1 cellular context compared by ENCODE assay signal in genomic region chr6:42166444-42167141, GRCh38.
TF ChIP-seq lines count a peak whose summit lies in the region.

No MANE protein-coding gene starts in this region.

TF ChIP-seq in K562, 482 proteins besides CTCF, POLR2A, EP300 and RAD21 (continued from another document and continues in another):
- TF ChIP-seq AFF4 (CRISPR knock-in tag; IDR thresholded peaks at IDR 0.05) (0 out of 2 replicates have a peak, but pooled peaks have one; percentile 31), MAZ (CRISPR knock-in tag; conservative IDR thresholded peaks at IDR 0.05 in 1 of 2, IDR thresholded peaks at IDR 0.05 in 1 of 2) (peak; percentile 46 to 79), CTCFL (IDR thresholded peaks at IDR 0.05; ENCODE audit: borderline replicate concordance, insufficient read depth, low read depth, low read length, poor library complexity, severe bottlenecking) (peak; percentile 75), HDAC1 (IDR thresholded peaks at IDR 0.05) (peak in 1 of 2 experiments; percentile 49; a peak in 1 of 4 replicates), ZNF551 (CRISPR knock-in tag; IDR thresholded peaks at IDR 0.05) (no peak), MTA3 (IDR thresholded peaks at IDR 0.05; ENCODE audit: borderline replicate concordance) (peak; percentile 86; the same call in 1 of the 2 replicates), ID3 (CRISPR knock-in tag; IDR thresholded peaks at IDR 0.05) (no peak), ID3 (tag; IDR thresholded peaks at IDR 0.05) (peak; percentile 78; the same call in 1 of the 2 replicates), MITF (IDR thresholded peaks at IDR 0.05) (no peak), PATZ1 (CRISPR knock-in tag; IDR thresholded peaks at IDR 0.05; ENCODE audit: borderline replicate concordance) (no peak), FOXJ2 (tag; IDR thresholded peaks at IDR 0.05) (no peak), KLF13 (tag; IDR thresholded peaks at IDR 0.05; ENCODE audit: borderline replicate concordance, low read depth) (0 out of 2 replicates have a peak, but pooled peaks have one; percentile 38), FOXA1 (IDR thresholded peaks at IDR 0.05; ENCODE audit: borderline replicate concordance) (no peak), NR2C1 (IDR thresholded peaks at IDR 0.05) (no peak), NR2C1 (tag; IDR thresholded peaks at IDR 0.05) (no peak), YBX1 (IDR thresholded peaks at IDR 0.05) (no peak), KDM2B (CRISPR knock-in tag; IDR thresholded peaks at IDR 0.05) (no peak), HMGN3 (IDR thresholded peaks at IDR 0.05; ENCODE audit: borderline replicate concordance, extremely low read depth, insufficient read length, low read depth, low read length) (no peak), RCOR1 (IDR thresholded peaks at IDR 0.05; ENCODE audit: borderline replicate concordance in 1 of 2, low read depth in 2 of 2, low read length in 2 of 2) (peak in 1 of 2 experiments; percentile 23; a peak in 1 of 4 replicates), STAG1 (CRISPR knock-in tag; IDR thresholded peaks at IDR 0.05; ENCODE audit: borderline replicate concordance) (peak; percentile 88), ETV1 (tag; conservative IDR thresholded peaks at IDR 0.05; ENCODE audit: low read depth) (no peak), BDP1 (IDR thresholded peaks at IDR 0.05; ENCODE audit: insufficient read depth, insufficient read length) (no peak), CREB3 (tag; conservative IDR thresholded peaks at IDR 0.05; ENCODE audit: low read depth) (no peak), CTBP1 (IDR thresholded peaks at IDR 0.05; ENCODE audit: borderline replicate concordance) (peak; percentile 90), ZC3H4 (CRISPR knock-in tag; IDR thresholded peaks at IDR 0.05; ENCODE audit: borderline replicate concordance) (no peak), TBP (optimal IDR thresholded peaks at IDR 0.05; ENCODE audit: low read depth, low read length) (no peak), GMEB1 (CRISPR knock-in tag; IDR thresholded peaks at IDR 0.05) (no peak), GABPB1 (CRISPR knock-in tag; IDR thresholded peaks at IDR 0.05) (peak; percentile 25; the same call in 1 of the 2 replicates), MBD1 (CRISPR knock-in tag; IDR thresholded peaks at IDR 0.05) (no peak), E2F4 (CRISPR knock-in tag; IDR thresholded peaks at IDR 0.05; ENCODE audit: low read depth) (no peak), ARID3B (CRISPR knock-in tag; IDR thresholded peaks at IDR 0.05; ENCODE audit: borderline replicate concordance) (no peak), MAX (CRISPR knock-in tag; IDR thresholded peaks at IDR 0.05) (no peak), PTRF (tag; IDR thresholded peaks at IDR 0.05) (no peak), ZNF511 (CRISPR knock-in tag; IDR thresholded peaks at IDR 0.05) (peak; percentile 36; the same call in 1 of the 2 replicates), PHF21A (IDR thresholded peaks at IDR 0.05; ENCODE audit: borderline replicate concordance, low read depth) (no peak), SIN3B (IDR thresholded peaks at IDR 0.05; ENCODE audit: low read depth) (0 out of 2 replicates have a peak, but pooled peaks have one; percentile 22), CEBPG (CRISPR knock-in tag; IDR thresholded peaks at IDR 0.05) (no peak), CEBPG (tag; conservative IDR thresholded peaks at IDR 0.05 in 1 of 2, IDR thresholded peaks at IDR 0.05 in 1 of 2) (no peak), CREB1 (IDR thresholded peaks at IDR 0.05) (no peak), CREB1 (CRISPR knock-in tag; IDR thresholded peaks at IDR 0.05) (peak; percentile 39; the same call in 1 of the 2 replicates), SOX6 (IDR thresholded peaks at IDR 0.05) (peak; percentile 27; the same call in 1 of the 2 replicates), BHLHE40 (IDR thresholded peaks at IDR 0.05; ENCODE audit: low read length) (no peak), CHD1 (IDR thresholded peaks at IDR 0.05; ENCODE audit: low read length) (no peak), ZNF384 (IDR thresholded peaks at IDR 0.05; ENCODE audit: low read depth, low read length) (no peak), ZNF785 (CRISPR knock-in tag; IDR thresholded peaks at IDR 0.05) (no peak), FOXP1 (CRISPR knock-in tag; IDR thresholded peaks at IDR 0.05) (0 out of 2 replicates have a peak, but pooled peaks have one; percentile 26)
